In genomic region chr10:63718006-63718405, GRCh38 we compare ENCODE assay signal across 21 cellular contexts.
DNase-seq lines count a peak whose midpoint lies in the region; ATAC-seq, FAIRE-seq and TF ChIP-seq lines count a peak whose summit lies in the region.
"Had no signal": no experiment of that assay in that cellular context is flagged by ENCODE, and none has a peak within 500 bp of the region (broad histone marks: within the 10 kb centered on the region; RNA-seq: fewer than 3 reads in every experiment).

No MANE protein-coding gene starts in this region.

- H3K36me3 ChIP-seq in SK-N-SH (replicated peaks in 1 of 2; ENCODE audit: control insufficient read depth in 1 of 2, insufficient read depth in 2 of 2, low read length in 1 of 2) (no peaks in the 10 kb centered on the region), thyroid gland (no peaks in the 10 kb centered on the region)
- H3K36me3 ChIP-seq: gastroesophageal sphincter, prostate gland, transverse colon had no signal

- H3K9me3 ChIP-seq in SK-N-SH (no peaks in the 10 kb centered on the region), thyroid gland (no peaks in the 10 kb centered on the region)
- H3K9me3 ChIP-seq: gastroesophageal sphincter, prostate gland, transverse colon had no signal

- no peak for TF ChIP-seq POLR2A in thyroid gland (IDR thresholded peaks at IDR 0.05)

- POLR2A ChIA-PET in SK-N-SH (lab: Yijun Ruan, JAX), result interaction anchor here (0.6 to 3.0 kb wide), 2 partner anchors 88 to 304 kb away, joined by 3 to 30 read pairs; no protein-coding TSS in a partner anchor

- CTCF ChIA-PET in SK-N-SH (lab: Yijun Ruan, JAX), result interaction anchor here (0.8 to 10.0 kb wide), 9 partner anchors 47 to 560 kb away, joined by 3 to 213 read pairs (median 7); no protein-coding TSS in a partner anchor

- no peaks in the 10 kb centered on the region for H3K27me3 ChIP-seq in SK-N-SH (ENCODE audit: insufficient read depth)
- no peaks in the 10 kb centered on the region for H3K27me3 ChIP-seq in thyroid gland
- H3K27me3 ChIP-seq: gastroesophageal sphincter, transverse colon had no signal

- no peak for TF ChIP-seq EP300 in SK-N-SH (IDR thresholded peaks at IDR 0.05; ENCODE audit: borderline replicate concordance in 1 of 2, low read depth in 1 of 2, low read length in 1 of 2)

- H3K4me2 ChIP-seq in SK-N-SH, result 0 out of 2 replicates have a peak overlapping the region, but pooled peaks have one; percentile 2

- H3K4me3 ChIP-seq in SK-N-SH (ENCODE audit: low read depth in 2 of 2, low read length in 1 of 2) (no peak overlapping the region), thyroid gland (replicated peaks in 1 of 3) (no peak overlapping the region)
- H3K4me3 ChIP-seq: gastroesophageal sphincter, prostate gland, transverse colon had no signal

- DNase-seq in SK-N-SH (no peak), RCC 7860 (ENCODE audit: low spot score) (peak; percentile 72), foreskin melanocyte (peak; percentile 41), thyroid gland (no peak), LoVo (ENCODE audit: low spot score) (no peak)
- DNase-seq: 8988T; activated CD4-positive, alpha-beta T cell treated with anti-CD3 and anti-CD28 coated beads, Interleukin-2, amount 10 ng/mL, durations not matched to agents 7 days and 5 days; activated CD8-positive, alpha-beta memory T cell treated with anti-CD3 and anti-CD28 coated beads, Interleukin-2, amount 50 U/mL, for 48 hours; CD4-positive, alpha-beta T cell; DND-41; naive B cell; OCI-M1; stimulated activated CD4-positive, alpha-beta T cell treated with anti-CD3 and anti-CD28 coated beads, Interleukin-12 subunit alpha, Interleukin-12 subunit beta, amount 100 ng/mL, for 4 hours; stimulated activated naive CD4-positive, alpha-beta T cell treated with Interleukin-2 at 50 U/mL for 16 hours; transverse colon had no signal

- H2AFZ ChIP-seq in SK-N-SH (ENCODE audit: low read depth), result no peak overlapping the region

- peak; percentile 8 for FAIRE-seq in RCC 7860 (lab: Jason Lieb, UNC)
- FAIRE-seq: TTC549 had no signal

- peaks cover 26% of the 10 kb centered on the region for H3F3A ChIP-seq in SK-N-SH (replicated peaks; ENCODE audit: insufficient read depth)

- no peak overlapping the region for H3K9ac ChIP-seq in SK-N-SH

- WGBS in SK-N-SH (ENCODE audit: low lambda C conversion rate), result 81% methylated on average over 4 of the region's 4 CpGs
- 91 to 94% methylated on average over 4 of the region's 4 CpGs for WGBS in thyroid gland, 2 donors

- no peaks in the 10 kb centered on the region for H3K9me2 ChIP-seq in SK-N-SH

- TF ChIP-seq RAD21 in SK-N-SH (IDR thresholded peaks at IDR 0.05; ENCODE audit: low read length), result no peak

- H3K79me2 ChIP-seq in SK-N-SH (ENCODE audit: insufficient read depth), result no peaks in the 10 kb centered on the region

- H3K4me1 ChIP-seq in SK-N-SH (ENCODE audit: control insufficient read depth in 1 of 2, insufficient read depth in 2 of 2, low read depth in 1 of 2, low read length in 1 of 2) (peaks cover 52 to 55% of the 10 kb centered on the region in 2 experiments), thyroid gland (peaks cover 22 to 39% of the 10 kb centered on the region in 2 donors)

- TF ChIP-seq CTCF in SK-N-SH (IDR thresholded peaks at IDR 0.05) (no peak), thyroid gland (IDR thresholded peaks at IDR 0.05) (no peak)

- H4K20me1 ChIP-seq in SK-N-SH (ENCODE audit: insufficient read depth), result no peaks in the 10 kb centered on the region

- H3K27ac ChIP-seq in SK-N-SH (ENCODE audit: low read depth in 2 of 2, low read length in 1 of 2) (peak overlapping the region in 1 of 2 experiments; percentile 85; a peak in 2 of 4 replicates), thyroid gland (peak overlapping the region; percentile 72 to 79 (median 73))
- H3K27ac ChIP-seq: gastroesophageal sphincter, prostate gland, transverse colon had no signal

- intact Hi-C loops in thyroid gland (cut with DNase I), result loop anchor here (5.0 kb wide), 1 partner anchor 86 kb away; no protein-coding TSS in a partner anchor

- no peak for ATAC-seq in SK-N-SH treated with all-trans-retinoic acid at 6 μM for 48 hours
- ATAC-seq in HG02610 (IDR thresholded peaks at IDR 0.05; ENCODE audit: unreplicated experiment), result no peak
- no peak for ATAC-seq in HG03460 (IDR thresholded peaks at IDR 0.05; ENCODE audit: unreplicated experiment)
- ATAC-seq: gastroesophageal sphincter had no signal

TF ChIP-seq in SK-N-SH, 30 proteins besides CTCF, POLR2A, EP300 and RAD21 (continues in another document):
- no peak for TF ChIP-seq MXI1 (IDR thresholded peaks at IDR 0.05; ENCODE audit: low read depth, low read length)
- no peak for TF ChIP-seq EZH2phosphoT487 (IDR thresholded peaks at IDR 0.05; ENCODE audit: borderline replicate concordance, low read depth)
- no peak for TF ChIP-seq NRF1 (IDR thresholded peaks at IDR 0.05; ENCODE audit: low read depth, low read length)
- TF ChIP-seq CHD2 (IDR thresholded peaks at IDR 0.05; ENCODE audit: low read length, partially characterized antibody), result no peak
- TF ChIP-seq FOXM1 (IDR thresholded peaks at IDR 0.05; ENCODE audit: low read depth), result no peak
- no peak for TF ChIP-seq MAX (IDR thresholded peaks at IDR 0.05; ENCODE audit: low read depth)
- no peak for TF ChIP-seq SIN3A (IDR thresholded peaks at IDR 0.05; ENCODE audit: borderline replicate concordance, low read depth, low read length)
- TF ChIP-seq ELF1 (IDR thresholded peaks at IDR 0.05), result no peak
- TF ChIP-seq FOXJ3 (CRISPR knock-in tag; IDR thresholded peaks at IDR 0.05), result no peak
- no peak for TF ChIP-seq SMC3 (IDR thresholded peaks at IDR 0.05; ENCODE audit: low read depth, low read length)
- TF ChIP-seq JUND (IDR thresholded peaks at IDR 0.05), result no peak
- TF ChIP-seq TAF1 (IDR thresholded peaks at IDR 0.05; ENCODE audit: borderline replicate concordance, low read depth, low read length), result no peak
- TF ChIP-seq GABPA (IDR thresholded peaks at IDR 0.05; ENCODE audit: low read depth), result no peak
- TF ChIP-seq, protein P1, sequence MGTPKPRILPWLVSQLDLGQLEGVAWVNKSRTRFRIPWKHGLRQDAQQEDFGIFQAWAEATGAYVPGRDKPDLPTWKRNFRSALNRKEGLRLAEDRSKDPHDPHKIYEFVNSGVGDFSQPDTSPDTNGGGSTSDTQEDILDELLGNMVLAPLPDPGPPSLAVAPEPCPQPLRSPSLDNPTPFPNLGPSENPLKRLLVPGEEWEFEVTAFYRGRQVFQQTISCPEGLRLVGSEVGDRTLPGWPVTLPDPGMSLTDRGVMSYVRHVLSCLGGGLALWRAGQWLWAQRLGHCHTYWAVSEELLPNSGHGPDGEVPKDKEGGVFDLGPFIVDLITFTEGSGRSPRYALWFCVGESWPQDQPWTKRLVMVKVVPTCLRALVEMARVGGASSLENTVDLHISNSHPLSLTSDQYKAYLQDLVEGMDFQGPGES (IDR thresholded peaks at IDR 0.05; ENCODE audit: low read depth, low read length), result no peak
- no peak for TF ChIP-seq RCOR1 (IDR thresholded peaks at IDR 0.05; ENCODE audit: low read length)

TF ChIP-seq in SK-N-SH treated with all-trans-retinoic acid at 6 μM for 48 hours, 23 proteins besides CTCF, POLR2A, EP300 and RAD21:
- no peak for TF ChIP-seq GLIS3 (CRISPR knock-in tag; IDR thresholded peaks at IDR 0.05)

Comparison
In these comparisons a context has a peak if more than half of its experiments do, and no peak if none do; other contexts are left out.
1. DNase-seq: peak in RCC 7860 (single experiment) and foreskin melanocyte (single experiment); none in SK-N-SH (single experiment), thyroid gland (0 of 2) and LoVo (single experiment).